2 cellular contexts compared by ENCODE assay signal in the genomic region with DNA sequence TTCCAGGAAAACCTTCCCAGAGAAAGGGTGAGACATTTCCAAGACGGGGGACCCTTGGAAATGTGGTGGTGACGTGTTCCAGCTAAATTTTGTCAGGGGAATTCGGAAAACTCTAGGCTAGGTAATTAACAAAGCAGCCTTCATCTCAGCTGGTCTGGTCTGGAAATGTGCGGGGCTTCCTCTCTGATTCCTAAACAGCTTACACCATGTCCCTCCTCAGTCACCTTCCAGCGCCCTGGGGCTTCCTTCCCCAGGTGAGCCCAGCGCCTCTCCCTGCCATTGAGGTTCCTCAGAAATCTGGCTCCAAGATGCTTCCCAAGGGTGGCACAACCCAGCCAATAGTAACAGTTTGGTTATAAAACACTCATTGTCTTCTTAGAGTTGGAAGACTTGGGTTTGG.
TF ChIP-seq lines count a peak whose summit lies in the region.

No MANE protein-coding gene starts in this region.

TF ChIP-seq in HEK293T, 16 proteins besides CTCF, POLR2A, EP300 and RAD21 (continued from another document):
- TF ChIP-seq L3MBTL2 (conservative IDR thresholded peaks at IDR 0.05) (no peak), FOXK2 (IDR thresholded peaks at IDR 0.05) (no peak), NFRKB (IDR thresholded peaks at IDR 0.05) (no peak)

TF ChIP-seq in K562, 482 proteins besides CTCF, POLR2A, EP300 and RAD21 (continued from another document):
- TF ChIP-seq, protein P1, sequence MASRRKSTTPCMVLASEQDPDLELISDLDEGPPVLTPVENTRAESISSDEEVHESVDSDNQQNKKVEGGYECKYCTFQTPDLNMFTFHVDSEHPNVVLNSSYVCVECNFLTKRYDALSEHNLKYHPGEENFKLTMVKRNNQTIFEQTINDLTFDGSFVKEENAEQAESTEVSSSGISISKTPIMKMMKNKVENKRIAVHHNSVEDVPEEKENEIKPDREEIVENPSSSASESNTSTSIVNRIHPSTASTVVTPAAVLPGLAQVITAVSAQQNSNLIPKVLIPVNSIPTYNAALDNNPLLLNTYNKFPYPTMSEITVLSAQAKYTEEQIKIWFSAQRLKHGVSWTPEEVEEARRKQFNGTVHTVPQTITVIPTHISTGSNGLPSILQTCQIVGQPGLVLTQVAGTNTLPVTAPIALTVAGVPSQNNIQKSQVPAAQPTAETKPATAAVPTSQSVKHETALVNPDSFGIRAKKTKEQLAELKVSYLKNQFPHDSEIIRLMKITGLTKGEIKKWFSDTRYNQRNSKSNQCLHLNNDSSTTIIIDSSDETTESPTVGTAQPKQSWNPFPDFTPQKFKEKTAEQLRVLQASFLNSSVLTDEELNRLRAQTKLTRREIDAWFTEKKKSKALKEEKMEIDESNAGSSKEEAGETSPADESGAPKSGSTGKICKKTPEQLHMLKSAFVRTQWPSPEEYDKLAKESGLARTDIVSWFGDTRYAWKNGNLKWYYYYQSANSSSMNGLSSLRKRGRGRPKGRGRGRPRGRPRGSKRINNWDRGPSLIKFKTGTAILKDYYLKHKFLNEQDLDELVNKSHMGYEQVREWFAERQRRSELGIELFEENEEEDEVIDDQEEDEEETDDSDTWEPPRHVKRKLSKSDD (conservative IDR thresholded peaks at IDR 0.05; ENCODE audit: low read length): no peak
- no peak for TF ChIP-seq RHOXF2B (CRISPR knock-in tag; conservative IDR thresholded peaks at IDR 0.05)
- no peak for TF ChIP-seq RFX1 (IDR thresholded peaks at IDR 0.05)
